ENCODE assay signal across 18 cellular contexts in genomic region chr20:3283222-3283820, GRCh38. TPM values are rescaled to one million over a fixed set of nuclear protein-coding genes. Genes with fewer than 3 reads are reported as not detected.
DNase-seq lines count a peak whose midpoint lies in the region; ATAC-seq and TF ChIP-seq lines count a peak whose summit lies in the region.
"Had no signal": no experiment of that assay in that cellular context is flagged by ENCODE, and none has a peak within 500 bp of the region (broad histone marks: within the 10 kb centered on the region; RNA-seq: fewer than 3 reads in every experiment).

No MANE protein-coding gene starts in this region.

- ATAC-seq in upper lobe of right lung: peak; percentile 20
- ATAC-seq in activated CD8-positive, alpha-beta T cell treated with anti-CD3 and anti-CD28 coated beads for 36 hours: no peak
- no peak for ATAC-seq in aorta (ENCODE audit: low FRiP score)
- ATAC-seq: PC-3 had no signal

- H3K18ac ChIP-seq in mesenchymal stem cell (ENCODE audit: low read depth in 1 of 2, low read length in 2 of 2): no peak overlapping the region

- peak overlapping the region; percentile 28 for H2AK5ac ChIP-seq in mesenchymal stem cell (ENCODE audit: low read length, severe bottlenecking)

- 96% methylated on average over 7 of the region's 7 CpGs for WGBS in HUES64
- 94 to 98% methylated on average over 7 of the region's 7 CpGs for WGBS in endodermal cell (ENCODE audit: insufficient coverage in 1 of 2, insufficient read length in 1 of 2), 2 experiments
- 98% methylated on average over 7 of the region's 7 CpGs for WGBS in mesenchymal stem cell
- 86 to 88% methylated on average over 7 of the region's 7 CpGs for WGBS in aorta, 2 donors

- peak overlapping the region; percentile 24 for H3K27ac Mint-ChIP-seq in endodermal cell
- no peak overlapping the region for H3K27ac Mint-ChIP-seq in activated CD8-positive, alpha-beta T cell treated with anti-CD3 and anti-CD28 coated beads for 36 hours

- H3K9me3 Mint-ChIP-seq in endodermal cell: no peaks in the 10 kb centered on the region
- H3K9me3 Mint-ChIP-seq in activated CD8-positive, alpha-beta T cell treated with anti-CD3 and anti-CD28 coated beads for 36 hours: no peaks in the 10 kb centered on the region
- H3K9me3 Mint-ChIP-seq: CD4-positive, CD25-positive, alpha-beta regulatory T cell had no signal

- peak overlapping the region; percentile 70 for H4K91ac ChIP-seq in mesenchymal stem cell (ENCODE audit: low read length)

- H4K8ac ChIP-seq in mesenchymal stem cell (ENCODE audit: low read length): no peak overlapping the region

- H3K14ac ChIP-seq in mesenchymal stem cell (ENCODE audit: low read length in 2 of 2): no peak overlapping the region

- TF ChIP-seq CTCF in endodermal cell (conservative IDR thresholded peaks at IDR 0.05): no peak
- no peak for TF ChIP-seq CTCF in upper lobe of right lung (IDR thresholded peaks at IDR 0.05)
- TF ChIP-seq CTCF in activated CD8-positive, alpha-beta T cell treated with anti-CD3 and anti-CD28 coated beads for 36 hours (IDR thresholded peaks at IDR 0.05): no peak

- H3K9ac ChIP-seq in HUES64 (ENCODE audit: low read depth, low read length) (no peak overlapping the region), endodermal cell (ENCODE audit: extremely low read depth, low read length, poor library complexity, severe bottlenecking) (no peak overlapping the region), mesenchymal stem cell (ENCODE audit: low read length) (no peak overlapping the region)

- peak; percentile 44 for DNase-seq in endodermal cell
- DNase-seq in mesenchymal stem cell: no peak
- no peak for DNase-seq in upper lobe of right lung
- no peak for DNase-seq in activated CD8-positive, alpha-beta T cell treated with anti-CD3 and anti-CD28 coated beads for 36 hours
- no peak for DNase-seq in HuH-7 (ENCODE audit: low spot score)
- DNase-seq in aorta: no peak
- DNase-seq: CD4-positive, CD25-positive, alpha-beta regulatory T cell; DMS153; KBM-7; NCI-H1436; NCI-H2029; NCI-H2171 treated with DMSO at 0.1 percent for 48 hours; NCI-H774; PC-3; SJCRH30 had no signal

- H3K4me3 ChIP-seq in HUES64 (ENCODE audit: low read length): no peak overlapping the region
- H3K4me3 ChIP-seq in endodermal cell (ENCODE audit: low read length): no peak overlapping the region
- H3K4me3 ChIP-seq in mesenchymal stem cell (ENCODE audit: insufficient read depth in 1 of 2, low read depth in 1 of 2, low read length in 2 of 2): no peak overlapping the region
- no peak overlapping the region for H3K4me3 ChIP-seq in upper lobe of right lung
- H3K4me3 ChIP-seq in aorta (ENCODE audit: low read length in 2 of 2): no peak overlapping the region
- H3K4me3 ChIP-seq: SJCRH30 had no signal

- POLR2A ChIA-PET in activated CD8-positive, alpha-beta T cell treated with anti-CD3 and anti-CD28 coated beads for 36 hours (lab: Charles Lee): no interaction called here

- H3K4me2 ChIP-seq in mesenchymal stem cell (ENCODE audit: low read length, poor library complexity, severe bottlenecking): no peak overlapping the region

- H3K4me3 Mint-ChIP-seq in endodermal cell: no peak overlapping the region
- H3K4me3 Mint-ChIP-seq in activated CD8-positive, alpha-beta T cell treated with anti-CD3 and anti-CD28 coated beads for 36 hours: no peak overlapping the region
- H3K4me3 Mint-ChIP-seq: CD4-positive, CD25-positive, alpha-beta regulatory T cell had no signal

- no peaks in the 10 kb centered on the region for H3K27me3 ChIP-seq in HUES64 (ENCODE audit: insufficient read depth, low read length)
- no peaks in the 10 kb centered on the region for H3K27me3 ChIP-seq in endodermal cell (ENCODE audit: control insufficient read depth, insufficient read depth, low read length, poor library complexity, severe bottlenecking)
- no peaks in the 10 kb centered on the region for H3K27me3 ChIP-seq in mesenchymal stem cell (ENCODE audit: control insufficient read depth in 1 of 2, insufficient read depth in 1 of 2, low read length in 2 of 2)
- no peaks in the 10 kb centered on the region for H3K27me3 ChIP-seq in upper lobe of right lung
- H3K27me3 ChIP-seq in aorta (ENCODE audit: control insufficient read depth in 1 of 2, insufficient read depth in 2 of 2, low read length in 1 of 2): no peaks in the 10 kb centered on the region
- H3K27me3 ChIP-seq: SJCRH30 had no signal

- no peak overlapping the region for H2BK5ac ChIP-seq in mesenchymal stem cell (ENCODE audit: low read depth, low read length, poor library complexity, severe bottlenecking)

- H3K36me3 ChIP-seq in HUES64 (ENCODE audit: insufficient read depth, low read length) (peaks cover 5% of the 10 kb centered on the region; the same call in 1 of the 2 replicates), endodermal cell (ENCODE audit: control insufficient read depth, insufficient read depth, low read length) (peaks cover 33% of the 10 kb centered on the region), mesenchymal stem cell (ENCODE audit: control insufficient read depth in 1 of 2, insufficient read depth in 2 of 2, low read depth in 1 of 2, low read length in 2 of 2) (peaks cover 57 to 74% of the 10 kb centered on the region in 2 experiments), upper lobe of right lung (peaks cover 77% of the 10 kb centered on the region), aorta (ENCODE audit: control insufficient read depth in 1 of 2, insufficient read depth in 2 of 2, low read length in 1 of 2) (peaks cover 0 to 14% of the 10 kb centered on the region in 2 donors)

- no peaks in the 10 kb centered on the region for H3K79me1 ChIP-seq in mesenchymal stem cell (replicated peaks; ENCODE audit: low read length, poor library complexity, severe bottlenecking)

- H3K4ac ChIP-seq in mesenchymal stem cell (ENCODE audit: low read depth in 1 of 2, low read length in 2 of 2): no peak overlapping the region

- H3K27me3 Mint-ChIP-seq in endodermal cell (ENCODE audit: insufficient read depth): no peaks in the 10 kb centered on the region
- no peaks in the 10 kb centered on the region for H3K27me3 Mint-ChIP-seq in activated CD8-positive, alpha-beta T cell treated with anti-CD3 and anti-CD28 coated beads for 36 hours
- H3K27me3 Mint-ChIP-seq: CD4-positive, CD25-positive, alpha-beta regulatory T cell had no signal

- peaks cover 4% of the 10 kb centered on the region for H3K4me1 Mint-ChIP-seq in endodermal cell
- peaks cover 4% of the 10 kb centered on the region for H3K4me1 Mint-ChIP-seq in activated CD8-positive, alpha-beta T cell treated with anti-CD3 and anti-CD28 coated beads for 36 hours (ENCODE audit: low read depth)

- H3K36me3 Mint-ChIP-seq in endodermal cell (ENCODE audit: low read depth): peaks cover 36% of the 10 kb centered on the region
- no peaks in the 10 kb centered on the region for H3K36me3 Mint-ChIP-seq in activated CD8-positive, alpha-beta T cell treated with anti-CD3 and anti-CD28 coated beads for 36 hours (ENCODE audit: low read depth)

- intact Hi-C loops in upper lobe of right lung (cut with DNase I) (no loop called here), aorta (cut with DNase I) (no loop called here)
- intact Hi-C loops in activated CD8-positive, alpha-beta T cell treated with anti-CD3 and anti-CD28 coated beads for 36 hours (cut with micrococcal nuclease): no loop called here

- no peak overlapping the region for H3K23ac ChIP-seq in mesenchymal stem cell (ENCODE audit: low read length in 2 of 2)

- H3K9me3 ChIP-seq in HUES64 (ENCODE audit: insufficient read depth, low read depth, low read length) (no peaks in the 10 kb centered on the region), endodermal cell (ENCODE audit: control insufficient read depth, low read length) (no peaks in the 10 kb centered on the region), mesenchymal stem cell (ENCODE audit: control insufficient read depth, low read length) (no peaks in the 10 kb centered on the region), upper lobe of right lung (no peaks in the 10 kb centered on the region), aorta (ENCODE audit: control insufficient read depth, low read length) (no peaks in the 10 kb centered on the region)
- H3K9me3 ChIP-seq: Caco-2, SJCRH30 had no signal

- peak overlapping the region; percentile 32; the same call in 1 of the 2 replicates for H3K27ac ChIP-seq in HUES64 (ENCODE audit: low read depth, low read length)
- H3K27ac ChIP-seq in endodermal cell (ENCODE audit: low read depth, low read length): no peak overlapping the region
- H3K27ac ChIP-seq in mesenchymal stem cell (ENCODE audit: low read length, poor library complexity, severe bottlenecking): peak overlapping the region; percentile 51
- no peak overlapping the region for H3K27ac ChIP-seq in upper lobe of right lung
- no peak overlapping the region for H3K27ac ChIP-seq in aorta (ENCODE audit: low read depth in 1 of 2, low read length in 2 of 2)
- H3K27ac ChIP-seq: RWPE1, SJCRH30 had no signal

- CTCF ChIA-PET in activated CD8-positive, alpha-beta T cell treated with anti-CD3 and anti-CD28 coated beads for 36 hours (lab: Charles Lee): no interaction called here

- no peak overlapping the region for H2BK120ac ChIP-seq in mesenchymal stem cell (ENCODE audit: low read depth, low read length)

- no peaks in the 10 kb centered on the region for H3K4me1 ChIP-seq in HUES64 (ENCODE audit: insufficient read depth, low read length)
- H3K4me1 ChIP-seq in endodermal cell (ENCODE audit: control insufficient read depth, insufficient read depth, low read length): peaks cover 2% of the 10 kb centered on the region
- peaks cover 4% of the 10 kb centered on the region for H3K4me1 ChIP-seq in mesenchymal stem cell (ENCODE audit: control insufficient read depth, insufficient read depth, low read depth, low read length)
- H3K4me1 ChIP-seq in upper lobe of right lung: no peaks in the 10 kb centered on the region
- H3K4me1 ChIP-seq in aorta (ENCODE audit: control insufficient read depth in 1 of 2, insufficient read depth in 2 of 2, low read length in 2 of 2): no peaks in the 10 kb centered on the region
- H3K4me1 ChIP-seq: Caco-2, SJCRH30 had no signal

- H2AFZ ChIP-seq in mesenchymal stem cell (ENCODE audit: low read depth, low read length): no peak overlapping the region

- no peak overlapping the region for H2BK12ac ChIP-seq in mesenchymal stem cell (ENCODE audit: low read length in 2 of 2)

- H2BK15ac ChIP-seq in mesenchymal stem cell (ENCODE audit: low read depth, poor library complexity, severe bottlenecking): no peak overlapping the region

RNA-seq across cellular contexts. Expression of gene SLC4A11, which starts 44.3 kb away (rescaled TPM):
- polyA plus RNA-seq in HUES64 (2013, experiment 1 of 2): 5.6 TPM
- 7.4 TPM for polyA plus RNA-seq in HUES64 (2013, experiment 2 of 2)
- total RNA-seq in endodermal cell: 10 to 100 TPM in 1 of 2 donors, 1 to 10 TPM in 1; 3.8 to 12.4 TPM
- 2.7 TPM for polyA plus RNA-seq in endodermal cell (2013, experiment 1 of 2)
- polyA plus RNA-seq in endodermal cell (2013, experiment 2 of 2): 2.3 TPM
- 1.8 TPM for polyA plus RNA-seq in mesenchymal stem cell (2013, experiment 1 of 2)
- polyA plus RNA-seq in mesenchymal stem cell (2013, experiment 2 of 2): 1.5 TPM
- total RNA-seq in upper lobe of right lung: 2.7 TPM
- 1 to 10 TPM; 1.8 to 2.8 TPM for total RNA-seq in activated CD8-positive, alpha-beta T cell treated with anti-CD3 and anti-CD28 coated beads for 36 hours
- total RNA-seq in aorta: under 1 TPM; 0.29 to 0.63 TPM
- polyA plus RNA-seq in aorta: under 1 TPM in 1 of 2 donors, not detected in 1; 0.23 TPM

Comparison
In these comparisons a context has a peak if more than half of its experiments do, and no peak if none do; other contexts are left out.
1. H3K27ac ChIP-seq: peak in HUES64 (single experiment) and mesenchymal stem cell (single experiment); none in endodermal cell (single experiment), upper lobe of right lung (single experiment) and aorta (0 of 2).